8 cellular contexts compared by ENCODE assay signal in the genomic region with DNA sequence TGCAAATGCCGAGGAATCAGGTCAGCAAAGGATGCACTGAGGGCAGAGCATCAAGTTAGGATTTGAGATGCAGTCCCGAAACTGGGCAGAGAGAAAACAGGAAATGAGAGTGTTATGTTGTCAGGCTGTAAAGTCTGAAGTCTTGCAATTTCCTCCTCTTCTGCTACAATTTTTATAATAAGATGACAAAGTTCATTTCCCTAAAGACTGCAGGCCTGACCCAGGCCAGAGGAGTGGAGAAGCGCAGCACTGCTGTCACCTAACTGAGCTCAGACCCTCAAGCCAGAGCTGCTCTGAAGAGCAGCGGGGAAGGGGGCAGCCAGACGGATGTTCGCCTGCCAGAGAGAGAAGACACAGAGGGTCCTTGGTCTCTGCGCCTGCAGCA. TPM values are rescaled to one million over a fixed set of nuclear protein-coding genes. Genes with fewer than 3 reads are reported as not detected.
DNase-seq lines count a peak whose midpoint lies in the region; ATAC-seq and TF ChIP-seq lines count a peak whose summit lies in the region.

No MANE protein-coding gene starts in this region.

- no peaks in the 10 kb centered on the region for H3K9me3 ChIP-seq in mononuclear cell (ENCODE audit: low read depth, low read length)

- H3K36me3 Mint-ChIP-seq in MCF 10A (ENCODE audit: insufficient read depth, unreplicated experiment), result peaks cover 2% of the 10 kb centered on the region

- no peak for TF ChIP-seq CTCF in NB4 (IDR thresholded peaks at IDR 0.05; ENCODE audit: low read depth, low read length)
- no peak for TF ChIP-seq CTCF in MCF 10A (IDR thresholded peaks at IDR 0.05; ENCODE audit: unreplicated experiment)

- POLR2A ChIA-PET in MCF 10A (lab: Yijun Ruan, JAX), result no interaction called here

- H2AK5ac ChIP-seq in mesendoderm (ENCODE audit: low read length), result no peak overlapping the region

- H3K9me3 Mint-ChIP-seq in MCF 10A (ENCODE audit: unreplicated experiment), result no peaks in the 10 kb centered on the region

- H4K8ac ChIP-seq in mesendoderm (ENCODE audit: low read depth, low read length), result no peak overlapping the region

- no peaks in the 10 kb centered on the region for H3K27me3 ChIP-seq in mononuclear cell (ENCODE audit: insufficient read depth, low read length)
- H3K27me3 ChIP-seq in mesendoderm (ENCODE audit: insufficient read depth, low read length, poor library complexity), result no peaks in the 10 kb centered on the region

- no peak overlapping the region for H3K56ac ChIP-seq in mesendoderm (ENCODE audit: low read length)

- peak overlapping the region; percentile 57 for H3K4me3 ChIP-seq in NB4 (ENCODE audit: low read depth, low read length)
- H3K4me3 ChIP-seq in mononuclear cell (ENCODE audit: low read length), result peak overlapping the region; percentile 21
- H3K4me3 ChIP-seq in mesendoderm (ENCODE audit: low read length), result no peak overlapping the region

- no peak overlapping the region for H3K4me3 Mint-ChIP-seq in MCF 10A (ENCODE audit: unreplicated experiment)

- H3K27ac Mint-ChIP-seq in MCF 10A (ENCODE audit: low read depth, unreplicated experiment), result no peak overlapping the region

- no peak overlapping the region for H3K9ac ChIP-seq in mesendoderm (ENCODE audit: low read length)

- no peaks in the 10 kb centered on the region for H3K79me1 ChIP-seq in mesendoderm (ENCODE audit: low read length)

- H3K27ac ChIP-seq in mesendoderm (ENCODE audit: low read depth, low read length), result no peak overlapping the region

- no peak overlapping the region for H3K18ac ChIP-seq in mesendoderm (ENCODE audit: low read length)

- TF ChIP-seq POLR2A in NB4 (IDR thresholded peaks at IDR 0.05; ENCODE audit: extremely low read depth, insufficient read length), result no peak

- H2BK15ac ChIP-seq in mesendoderm (replicated peaks; ENCODE audit: low read depth), result no peak overlapping the region

- no CpG with 5 or more reads among the region's 7 CpGs for WGBS in mesendoderm (ENCODE audit: extremely low coverage, insufficient coverage, low lambda C conversion rate)

- H4K5ac ChIP-seq in mesendoderm (ENCODE audit: low read length), result no peak overlapping the region

- H3K4me1 ChIP-seq in mononuclear cell (ENCODE audit: insufficient read depth, low read length), result peaks cover 57% of the 10 kb centered on the region
- H3K4me1 ChIP-seq in mesendoderm (ENCODE audit: control insufficient read depth, low read depth, low read length), result peaks cover 3% of the 10 kb centered on the region

- no peak overlapping the region for H3K4me2 ChIP-seq in mesendoderm (ENCODE audit: low read length)

- H2BK5ac ChIP-seq in mesendoderm (ENCODE audit: low read length), result no peak overlapping the region

- no TSS peak for BruUV-seq in MCF 10A (replicated peaks; lab: Mats Ljungman, UMichigan)

- DNase-seq in NB4 (ENCODE audit: low read depth) (peak; percentile 89), mesendoderm (no peak), SK-N-DZ (ENCODE audit: low spot score) (no peak), DMS 273 treated with DMSO at 0.1 percent for 48 hours (lab: John Stamatoyannopoulos, UW) (no peak), MCF 10A (ENCODE audit: unreplicated experiment) (no peak)

- no peak overlapping the region for H2BK120ac ChIP-seq in mesendoderm (ENCODE audit: low read depth, low read length)

- CTCF ChIA-PET in MCF 10A (lab: Yijun Ruan, JAX), result interaction anchor here (1.0 kb wide), 1 partner anchor 249 kb away, joined by 4 read pairs; no protein-coding TSS in a partner anchor

- no peak overlapping the region for H3K4ac ChIP-seq in mesendoderm (ENCODE audit: low read depth, low read length)

- no peak overlapping the region for H3K23ac ChIP-seq in mesendoderm (ENCODE audit: low read length)

- H3K79me2 ChIP-seq in mesendoderm (ENCODE audit: control insufficient read depth, insufficient read depth, low read length), result no peaks in the 10 kb centered on the region

- ATAC-seq in GM18858 (IDR thresholded peaks at IDR 0.05; ENCODE audit: unreplicated experiment), result peak; percentile 97
- ATAC-seq in HG02571 (IDR thresholded peaks at IDR 0.05; ENCODE audit: unreplicated experiment), result peak; percentile 92

- H3K27me3 Mint-ChIP-seq in MCF 10A (ENCODE audit: insufficient read depth, unreplicated experiment), result no peaks in the 10 kb centered on the region

- no peaks in the 10 kb centered on the region for H3K36me3 ChIP-seq in mesendoderm (ENCODE audit: control insufficient read depth, insufficient read depth, low read length)

- H3K4me1 Mint-ChIP-seq in MCF 10A (ENCODE audit: insufficient read depth, unreplicated experiment), result no peaks in the 10 kb centered on the region

- intact Hi-C loops in MCF 10A (cut with micrococcal nuclease), result no loop called here

RNA-seq across cellular contexts. Expression of a gene that starts 12.5 kb away (rescaled TPM):
- total RNA-seq in mononuclear cell, result 128 TPM
- polyA plus RNA-seq in mesendoderm (2013, experiment 1 of 2), result 0.06 TPM
- 0.13 TPM for polyA plus RNA-seq in mesendoderm (2013, experiment 2 of 2)
- polyA plus RNA-seq in SK-N-DZ (2014; cell fraction: cytosol; rRNA removed), result 0.06 and 0.43 TPM in 2 replicates
- polyA plus RNA-seq in SK-N-DZ (2014; cell fraction: nucleus; rRNA removed), result 0.23 and 0.56 TPM in 2 replicates
- total RNA-seq in MCF 10A (2022), result not detected in 2 replicates

Comparison
In these comparisons a context has a peak if more than half of its experiments do, and no peak if none do; other contexts are left out.
1. RNA of a gene that starts 12.5 kb away (total RNA-seq): 128 TPM in mononuclear cell (single experiment); not detected in MCF 10A; every median in the first group is over 100 times any median in the second.